1 cellular context compared by ENCODE assay signal in the genomic region with DNA sequence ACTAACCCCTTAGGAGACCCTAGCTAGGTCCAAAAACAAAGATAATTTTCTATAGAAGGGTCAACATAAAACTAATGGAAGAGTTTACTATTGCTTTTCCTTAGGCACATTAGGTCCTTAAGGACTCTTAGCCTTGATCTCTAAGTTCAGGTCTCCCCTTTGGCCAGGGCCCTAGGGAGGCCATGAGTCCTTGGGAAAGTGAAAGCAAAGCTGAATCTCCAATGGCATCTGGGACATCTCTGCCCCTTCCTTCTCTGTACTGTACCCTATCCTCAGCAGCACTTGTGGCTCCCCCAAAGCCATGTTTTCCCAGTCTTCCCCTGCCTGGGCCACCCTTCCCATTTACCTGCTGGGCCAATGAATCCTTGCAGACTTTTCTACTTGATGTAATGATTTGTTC.
TF ChIP-seq lines count a peak whose summit lies in the region.

No MANE protein-coding gene starts in this region.

TF ChIP-seq in H1, 55 proteins besides CTCF, POLR2A, EP300 and RAD21:
- no peak for TF ChIP-seq FOSL1 (IDR thresholded peaks at IDR 0.05; ENCODE audit: insufficient read depth, low read depth, low read length)
- no peak for TF ChIP-seq GTF2F1 (IDR thresholded peaks at IDR 0.05; ENCODE audit: borderline replicate concordance, low read depth, low read length)
- TF ChIP-seq TCF12 (IDR thresholded peaks at IDR 0.05; ENCODE audit: low read depth, low read length): no peak
- no peak for TF ChIP-seq RBBP5 (IDR thresholded peaks at IDR 0.05; ENCODE audit: borderline replicate concordance, low read depth, low read length)
- TF ChIP-seq NANOG (IDR thresholded peaks at IDR 0.05; ENCODE audit: insufficient read depth, low read depth, low read length, poor library complexity, severe bottlenecking): no peak
- TF ChIP-seq RXRA (IDR thresholded peaks at IDR 0.05; ENCODE audit: insufficient read depth, low read depth, low read length): no peak
- no peak for TF ChIP-seq CHD1 (IDR thresholded peaks at IDR 0.05; ENCODE audit: low read depth, low read length)
- TF ChIP-seq, protein P1, sequence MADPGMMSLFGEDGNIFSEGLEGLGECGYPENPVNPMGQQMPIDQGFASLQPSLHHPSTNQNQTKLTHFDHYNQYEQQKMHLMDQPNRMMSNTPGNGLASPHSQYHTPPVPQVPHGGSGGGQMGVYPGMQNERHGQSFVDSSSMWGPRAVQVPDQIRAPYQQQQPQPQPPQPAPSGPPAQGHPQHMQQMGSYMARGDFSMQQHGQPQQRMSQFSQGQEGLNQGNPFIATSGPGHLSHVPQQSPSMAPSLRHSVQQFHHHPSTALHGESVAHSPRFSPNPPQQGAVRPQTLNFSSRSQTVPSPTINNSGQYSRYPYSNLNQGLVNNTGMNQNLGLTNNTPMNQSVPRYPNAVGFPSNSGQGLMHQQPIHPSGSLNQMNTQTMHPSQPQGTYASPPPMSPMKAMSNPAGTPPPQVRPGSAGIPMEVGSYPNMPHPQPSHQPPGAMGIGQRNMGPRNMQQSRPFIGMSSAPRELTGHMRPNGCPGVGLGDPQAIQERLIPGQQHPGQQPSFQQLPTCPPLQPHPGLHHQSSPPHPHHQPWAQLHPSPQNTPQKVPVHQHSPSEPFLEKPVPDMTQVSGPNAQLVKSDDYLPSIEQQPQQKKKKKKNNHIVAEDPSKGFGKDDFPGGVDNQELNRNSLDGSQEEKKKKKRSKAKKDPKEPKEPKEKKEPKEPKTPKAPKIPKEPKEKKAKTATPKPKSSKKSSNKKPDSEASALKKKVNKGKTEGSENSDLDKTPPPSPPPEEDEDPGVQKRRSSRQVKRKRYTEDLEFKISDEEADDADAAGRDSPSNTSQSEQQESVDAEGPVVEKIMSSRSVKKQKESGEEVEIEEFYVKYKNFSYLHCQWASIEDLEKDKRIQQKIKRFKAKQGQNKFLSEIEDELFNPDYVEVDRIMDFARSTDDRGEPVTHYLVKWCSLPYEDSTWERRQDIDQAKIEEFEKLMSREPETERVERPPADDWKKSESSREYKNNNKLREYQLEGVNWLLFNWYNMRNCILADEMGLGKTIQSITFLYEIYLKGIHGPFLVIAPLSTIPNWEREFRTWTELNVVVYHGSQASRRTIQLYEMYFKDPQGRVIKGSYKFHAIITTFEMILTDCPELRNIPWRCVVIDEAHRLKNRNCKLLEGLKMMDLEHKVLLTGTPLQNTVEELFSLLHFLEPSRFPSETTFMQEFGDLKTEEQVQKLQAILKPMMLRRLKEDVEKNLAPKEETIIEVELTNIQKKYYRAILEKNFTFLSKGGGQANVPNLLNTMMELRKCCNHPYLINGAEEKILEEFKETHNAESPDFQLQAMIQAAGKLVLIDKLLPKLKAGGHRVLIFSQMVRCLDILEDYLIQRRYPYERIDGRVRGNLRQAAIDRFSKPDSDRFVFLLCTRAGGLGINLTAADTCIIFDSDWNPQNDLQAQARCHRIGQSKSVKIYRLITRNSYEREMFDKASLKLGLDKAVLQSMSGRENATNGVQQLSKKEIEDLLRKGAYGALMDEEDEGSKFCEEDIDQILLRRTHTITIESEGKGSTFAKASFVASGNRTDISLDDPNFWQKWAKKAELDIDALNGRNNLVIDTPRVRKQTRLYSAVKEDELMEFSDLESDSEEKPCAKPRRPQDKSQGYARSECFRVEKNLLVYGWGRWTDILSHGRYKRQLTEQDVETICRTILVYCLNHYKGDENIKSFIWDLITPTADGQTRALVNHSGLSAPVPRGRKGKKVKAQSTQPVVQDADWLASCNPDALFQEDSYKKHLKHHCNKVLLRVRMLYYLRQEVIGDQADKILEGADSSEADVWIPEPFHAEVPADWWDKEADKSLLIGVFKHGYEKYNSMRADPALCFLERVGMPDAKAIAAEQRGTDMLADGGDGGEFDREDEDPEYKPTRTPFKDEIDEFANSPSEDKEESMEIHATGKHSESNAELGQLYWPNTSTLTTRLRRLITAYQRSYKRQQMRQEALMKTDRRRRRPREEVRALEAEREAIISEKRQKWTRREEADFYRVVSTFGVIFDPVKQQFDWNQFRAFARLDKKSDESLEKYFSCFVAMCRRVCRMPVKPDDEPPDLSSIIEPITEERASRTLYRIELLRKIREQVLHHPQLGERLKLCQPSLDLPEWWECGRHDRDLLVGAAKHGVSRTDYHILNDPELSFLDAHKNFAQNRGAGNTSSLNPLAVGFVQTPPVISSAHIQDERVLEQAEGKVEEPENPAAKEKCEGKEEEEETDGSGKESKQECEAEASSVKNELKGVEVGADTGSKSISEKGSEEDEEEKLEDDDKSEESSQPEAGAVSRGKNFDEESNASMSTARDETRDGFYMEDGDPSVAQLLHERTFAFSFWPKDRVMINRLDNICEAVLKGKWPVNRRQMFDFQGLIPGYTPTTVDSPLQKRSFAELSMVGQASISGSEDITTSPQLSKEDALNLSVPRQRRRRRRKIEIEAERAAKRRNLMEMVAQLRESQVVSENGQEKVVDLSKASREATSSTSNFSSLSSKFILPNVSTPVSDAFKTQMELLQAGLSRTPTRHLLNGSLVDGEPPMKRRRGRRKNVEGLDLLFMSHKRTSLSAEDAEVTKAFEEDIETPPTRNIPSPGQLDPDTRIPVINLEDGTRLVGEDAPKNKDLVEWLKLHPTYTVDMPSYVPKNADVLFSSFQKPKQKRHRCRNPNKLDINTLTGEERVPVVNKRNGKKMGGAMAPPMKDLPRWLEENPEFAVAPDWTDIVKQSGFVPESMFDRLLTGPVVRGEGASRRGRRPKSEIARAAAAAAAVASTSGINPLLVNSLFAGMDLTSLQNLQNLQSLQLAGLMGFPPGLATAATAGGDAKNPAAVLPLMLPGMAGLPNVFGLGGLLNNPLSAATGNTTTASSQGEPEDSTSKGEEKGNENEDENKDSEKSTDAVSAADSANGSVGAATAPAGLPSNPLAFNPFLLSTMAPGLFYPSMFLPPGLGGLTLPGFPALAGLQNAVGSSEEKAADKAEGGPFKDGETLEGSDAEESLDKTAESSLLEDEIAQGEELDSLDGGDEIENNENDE (IDR thresholded peaks at IDR 0.05; ENCODE audit: insufficient replicate concordance, low read length): no peak
